13 cellular contexts compared by ENCODE assay signal in the genomic region with DNA sequence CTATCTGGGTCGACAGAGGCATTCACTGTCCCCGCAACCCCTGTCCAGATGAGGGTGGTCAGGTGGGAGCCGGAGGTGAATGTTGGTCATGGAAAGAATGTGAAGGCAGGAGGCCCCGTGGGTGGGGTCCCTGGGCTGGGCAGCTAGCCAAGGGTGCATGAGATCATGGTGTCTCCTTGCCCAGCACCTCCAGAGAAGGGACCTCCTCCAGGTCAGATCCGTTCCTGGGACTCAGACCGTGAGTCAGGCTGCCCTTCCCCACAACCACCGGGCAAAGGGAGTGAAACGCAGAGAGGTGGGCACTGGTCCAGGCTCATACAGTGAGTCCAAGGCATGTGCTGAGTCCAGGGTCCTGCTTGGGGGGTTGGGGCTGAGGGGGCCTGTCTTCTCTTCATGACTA. TPM values are rescaled to one million over a fixed set of nuclear protein-coding genes. Genes with fewer than 3 reads are reported as not detected.
A peak's percentile ranks its signal among the peaks of the same experiment; 100 is the strongest.
DNase-seq lines count a peak whose midpoint lies in the region; ATAC-seq and TF ChIP-seq lines count a peak whose summit lies in the region.
"Had no signal": no experiment of that assay in that cellular context is flagged by ENCODE, and none has a peak within 500 bp of the region (broad histone marks: within the 10 kb centered on the region; RNA-seq: fewer than 3 reads in every experiment).

No MANE protein-coding gene starts in this region.

- no peaks in the 10 kb centered on the region for H3K9me3 ChIP-seq in MG63

- intact Hi-C loops in dorsolateral prefrontal cortex (cut with DNase I) (no loop called here), natural killer cell (cut with micrococcal nuclease) (no loop called here)

- H3K4me3 Mint-ChIP-seq in nephron = peak overlapping the region in 2 of 3 experiments; percentile 67 to 68
- no peak overlapping the region for H3K4me3 Mint-ChIP-seq in natural killer cell
- H3K4me3 Mint-ChIP-seq: B cell; stimulated activated memory B cell treated with anti-CD40 and anti-IgM and Interleukin-4, amounts not matched to agents 10 μg/mL and 1 μg/mL and 100 μg/mL, for 72 hours; T-helper 2 cell treated with Interferon-gamma antibody and Interleukin-4, amounts not matched to agents 5 μg/mL and 100 μg/mL, for 36 hours had no signal

- H3K36me3 Mint-ChIP-seq in nephron (ENCODE audit: low read depth) = no peaks in the 10 kb centered on the region
- no peaks in the 10 kb centered on the region for H3K36me3 Mint-ChIP-seq in natural killer cell
- H3K36me3 Mint-ChIP-seq: stimulated activated memory B cell treated with anti-CD40 and anti-IgM and Interleukin-4, amounts not matched to agents 10 μg/mL and 1 μg/mL and 100 μg/mL, for 72 hours had no signal

- no peaks in the 10 kb centered on the region; the same call in 1 of the 2 replicates for H3K36me3 ChIP-seq in MG63

- ATAC-seq in natural killer cell = no peak
- ATAC-seq: left colon; stimulated activated memory B cell treated with anti-CD40 and anti-IgM and Interleukin-4, amounts not matched to agents 10 μg/mL and 1 μg/mL and 100 μg/mL, for 72 hours had no signal

- TF ChIP-seq CTCF in dorsolateral prefrontal cortex (IDR thresholded peaks at IDR 0.05 in 54 of 56, conservative IDR thresholded peaks at IDR 0.05 in 2 of 56; ENCODE audit: low read depth in 1 of 56, partially characterized antibody in 56 of 56) (no peak), nephron (IDR thresholded peaks at IDR 0.05; ENCODE audit: unreplicated experiment in 3 of 3) (no peak), natural killer cell (IDR thresholded peaks at IDR 0.05) (no peak)

- no peaks in the 10 kb centered on the region for H3K27me3 ChIP-seq in MG63
- no peaks in the 10 kb centered on the region for H3K27me3 ChIP-seq in dorsolateral prefrontal cortex

- H3K27me3 Mint-ChIP-seq in nephron (ENCODE audit: low read depth) (peaks cover 3% of the 10 kb centered on the region), natural killer cell (ENCODE audit: low read depth in 2 of 2) (no peaks in the 10 kb centered on the region)
- H3K27me3 Mint-ChIP-seq: B cell; stimulated activated memory B cell treated with anti-CD40 and anti-IgM and Interleukin-4, amounts not matched to agents 10 μg/mL and 1 μg/mL and 100 μg/mL, for 72 hours had no signal

- H3K27ac ChIP-seq in dorsolateral prefrontal cortex = peak overlapping the region in 30 of 59 donors; percentile 6 to 77 (median 50)

- no peak overlapping the region for H3K4me3 ChIP-seq in MG63
- H3K4me3 ChIP-seq in dorsolateral prefrontal cortex = no peak overlapping the region

- H3K9me3 Mint-ChIP-seq in nephron (no peaks in the 10 kb centered on the region), natural killer cell (no peaks in the 10 kb centered on the region)
- H3K9me3 Mint-ChIP-seq: stimulated activated memory B cell treated with anti-CD40 and anti-IgM and Interleukin-4, amounts not matched to agents 10 μg/mL and 1 μg/mL and 100 μg/mL, for 72 hours; T-helper 2 cell treated with Interferon-gamma antibody and Interleukin-4, amounts not matched to agents 5 μg/mL and 100 μg/mL, for 36 hours had no signal

- H3K27ac Mint-ChIP-seq in nephron = peak overlapping the region; percentile 97 to 99 (median 97)
- no peak overlapping the region for H3K27ac Mint-ChIP-seq in natural killer cell
- H3K27ac Mint-ChIP-seq: B cell; stimulated activated memory B cell treated with anti-CD40 and anti-IgM and Interleukin-4, amounts not matched to agents 10 μg/mL and 1 μg/mL and 100 μg/mL, for 72 hours; T-helper 2 cell treated with Interferon-gamma antibody and Interleukin-4, amounts not matched to agents 5 μg/mL and 100 μg/mL, for 36 hours had no signal

- DNase-seq in AG08395 (ENCODE audit: low spot score) (peak; percentile 19), MG63 (peak; percentile 93), dorsolateral prefrontal cortex (no peak), HT-29 (ENCODE audit: low spot score) (no peak), cortex of kidney (lab: John Stamatoyannopoulos, UW) (no peak), natural killer cell (no peak)
- no peak for DNase-seq in activated CD4-positive, alpha-beta T cell treated with anti-CD3 and anti-CD28 coated beads, Interleukin-2, amount 50 U/mL, for 1 hour
- DNase-seq: activated T-cell treated with anti-CD3 and anti-CD28 coated beads, Interleukin-2, amount 50 U/mL, for 48 hours; left colon had no signal

- H3K4me1 Mint-ChIP-seq in nephron (peaks cover 31% of the 10 kb centered on the region), natural killer cell (no peaks in the 10 kb centered on the region)

RNA-seq across cellular contexts. Expression of gene FOXS1, which starts 3.5 kb away (rescaled TPM):
- 0.07 TPM in 1 of 2 replicates, not detected in the other for total RNA-seq in MG63 (2014; rRNA removed; shearing (Covaris generic); ENCODE audit: low replicate concordance)
- total RNA-seq in dorsolateral prefrontal cortex (1 to 10 TPM in 59 of 120 experiments, under 1 TPM in 50, not detected in 11; 0.29 to 3.8 (median 1.0) TPM), natural killer cell (not detected)
- total RNA-seq in HT-29 (2014; rRNA removed; shearing (Covaris generic)) = not detected in 2 replicates
- total RNA-seq: B cell had no signal

RNA-seq across cellular contexts. Expression of gene MYLK2, which starts 22.8 kb away (rescaled TPM):
- not detected in 2 replicates for total RNA-seq in MG63 (2014; rRNA removed; shearing (Covaris generic); ENCODE audit: low replicate concordance)
- total RNA-seq in dorsolateral prefrontal cortex (1 to 10 TPM in 27 of 120 experiments, under 1 TPM in 76, not detected in 17; 0.16 to 4.8 (median 0.64) TPM), natural killer cell (under 1 TPM in 1 of 3 donors, not detected in 2; 0.12 TPM)
- 0.37 and 0.41 TPM in 2 replicates for total RNA-seq in HT-29 (2014; rRNA removed; shearing (Covaris generic))
- total RNA-seq: B cell had no signal

RNA-seq across cellular contexts. Expression of gene DUSP15, which starts 28.4 kb away (rescaled TPM):
- 1.3 and 1.9 TPM in 2 replicates for total RNA-seq in MG63 (2014; rRNA removed; shearing (Covaris generic); ENCODE audit: low replicate concordance)
- total RNA-seq in dorsolateral prefrontal cortex (10 to 100 TPM in 24 of 120 experiments, 1 to 10 TPM in 96; 4.0 to 19.1 (median 8.0) TPM), natural killer cell (not detected)
- not detected in 2 replicates for total RNA-seq in HT-29 (2014; rRNA removed; shearing (Covaris generic))

RNA-seq across cellular contexts. Expression of gene TTLL9, which starts 28.5 kb away (rescaled TPM):
- not detected in 2 replicates for total RNA-seq in MG63 (2014; rRNA removed; shearing (Covaris generic); ENCODE audit: low replicate concordance)
- total RNA-seq in dorsolateral prefrontal cortex (10 to 100 TPM in 3 of 120 experiments, 1 to 10 TPM in 117; 2.6 to 11.1 (median 5.7) TPM), natural killer cell (not detected)
- 0.03 and 0.05 TPM in 2 replicates for total RNA-seq in HT-29 (2014; rRNA removed; shearing (Covaris generic))

Comparison
In these comparisons a context has a peak if more than half of its experiments do, and no peak if none do; other contexts are left out.
1. DNase-seq: peak in AG08395 (single experiment) and MG63 (single experiment); none in dorsolateral prefrontal cortex (0 of 10), activated CD4-positive, alpha-beta T cell treated with anti-CD3 and anti-CD28 coated beads, Interleukin-2, amount 50 U/mL, for 1 hour (single experiment), HT-29 (single experiment), cortex of kidney (single experiment) and natural killer cell (single experiment).
2. H3K27ac Mint-ChIP-seq: peak in nephron (3 of 3); none in natural killer cell (0 of 2).